6 cellular contexts compared by ENCODE assay signal in genomic region chr17:42553866-42554249, GRCh38. TPM values are rescaled to one million over a fixed set of nuclear protein-coding genes. Genes with fewer than 3 reads are reported as not detected.
A peak's percentile ranks its signal among the peaks of the same experiment; 100 is the strongest.
DNase-seq lines count a peak whose midpoint lies in the region; ATAC-seq and TF ChIP-seq lines count a peak whose summit lies in the region.

No MANE protein-coding gene starts in this region.

- POLR2A ChIA-PET in RWPE1 (lab: Yijun Ruan, JAX; ENCODE audit: low non-redundant PET) = interaction anchor here (0.7 to 1.6 kb wide), 3 partner anchors 12 to 24 kb away, joined by 3 to 4 read pairs (median 4); no protein-coding TSS in a partner anchor

- TF ChIP-seq CTCF in RWPE1 (conservative IDR thresholded peaks at IDR 0.05; ENCODE audit: low read depth) = no peak
- no peak for TF ChIP-seq CTCF in hepatocyte (IDR thresholded peaks at IDR 0.05; ENCODE audit: poor library complexity)
- no peak for TF ChIP-seq CTCF in transverse colon (IDR thresholded peaks at IDR 0.05)

- ATAC-seq in HG03571 (IDR thresholded peaks at IDR 0.05; ENCODE audit: unreplicated experiment) = no peak

- no peaks in the 10 kb centered on the region for H4K20me1 ChIP-seq in hepatocyte (ENCODE audit: insufficient read depth, poor library complexity, severe bottlenecking)

- H3K36me3 ChIP-seq in hepatocyte (replicated peaks; ENCODE audit: insufficient read depth, low read depth) (no peaks in the 10 kb centered on the region), transverse colon (no peaks in the 10 kb centered on the region)

- no peaks in the 10 kb centered on the region for H3K9me2 ChIP-seq in hepatocyte (replicated peaks; ENCODE audit: insufficient read depth)

- H2AFZ ChIP-seq in hepatocyte = peak overlapping the region; percentile 74

- intact Hi-C loops in transverse colon (cut with DNase I; ENCODE audit: low total_unique reads) = no loop called here

- TF ChIP-seq POLR2A in transverse colon (IDR thresholded peaks at IDR 0.05) = no peak

- H3K9me3 ChIP-seq in hepatocyte (ENCODE audit: low read depth) (no peaks in the 10 kb centered on the region), transverse colon (no peaks in the 10 kb centered on the region)

- TF ChIP-seq EP300 in transverse colon (IDR thresholded peaks at IDR 0.05; ENCODE audit: low read depth) = no peak

- H3K4me3 ChIP-seq in hepatocyte = peak overlapping the region; percentile 77
- H3K4me3 ChIP-seq in transverse colon = peak overlapping the region; percentile 58 to 74 (median 70)

- peaks cover 26% of the 10 kb centered on the region for H3K79me2 ChIP-seq in hepatocyte

- CTCF ChIA-PET in RWPE1 (lab: Yijun Ruan, JAX) = interaction anchor here (0.7 to 1.5 kb wide), 7 partner anchors 13 to 360 kb away, joined by 3 to 5 read pairs (median 4); partner anchors contain the start of gene NAGLU

- DNase-seq in ACHN (peak; percentile 43), RWPE1 (ENCODE audit: low spot score) (no peak), hepatocyte (ENCODE audit: low spot score) (no peak), transverse colon (no peak), NCI-H1417 treated with DMSO at 0.1 percent for 48 hours (lab: John Stamatoyannopoulos, UW) (no peak)

- H3K27me3 ChIP-seq in hepatocyte (no peaks in the 10 kb centered on the region), transverse colon (no peaks in the 10 kb centered on the region)

- peaks cover 15% of the 10 kb centered on the region for H3K4me1 ChIP-seq in hepatocyte (ENCODE audit: insufficient read depth)
- H3K4me1 ChIP-seq in transverse colon = peaks cover 0 to 26% (median 17%) of the 10 kb centered on the region in 4 donors

- in situ Hi-C loops in ACHN (cut with HindIII; ENCODE audit: low pct_ligation_motif_present, low pct_unique_long_range_greater_than_20kb, low sequenced_read_pairs) = no loop called here
- in situ Hi-C loops in transverse colon (cut with MboI; ENCODE audit: low pct_ligation_motif_present in 1 of 4, low pct_unique_long_range_greater_than_20kb in 1 of 4, low sequenced_read_pairs in 3 of 4) = no loop called here

- peak overlapping the region; percentile 98 for H3K4me2 ChIP-seq in hepatocyte

- H3K27ac ChIP-seq in RWPE1 (peak overlapping the region; percentile 90), hepatocyte (peak overlapping the region; percentile 96), transverse colon (peak overlapping the region; percentile 84 to 95 (median 91))

- WGBS in hepatocyte (ENCODE audit: low lambda C conversion rate, missing lambda C conversion rate) = 66% methylated on average over 16 of the region's 16 CpGs
- WGBS in transverse colon (ENCODE audit: low coverage in 1 of 2), 2 donors = 56% methylated on average over 14 of the region's 16 CpGs; no CpG with 5 or more reads in 1 of the 2 donors

RNA-seq across cellular contexts. Expression of gene HSD17B1, which starts 1.1 kb away (rescaled TPM):
- total RNA-seq in hepatocyte (0.12 and 2.7 TPM in 2 replicates), transverse colon (1 to 10 TPM in 1 of 4 donors, under 1 TPM in 2, not detected in 1; 0.41 to 2.2 (median 0.95) TPM)
- 4.8 and 6.6 TPM in 2 replicates for polyA plus RNA-seq in hepatocyte

RNA-seq across cellular contexts. Expression of gene COASY, which starts 8.1 kb away (rescaled TPM):
- total RNA-seq in hepatocyte = 27.7 and 33.9 TPM in 2 replicates
- polyA plus RNA-seq in hepatocyte = 91.6 and 93.9 TPM in 2 replicates
- 10 to 100 TPM; 46.4 to 91.7 (median 57.6) TPM for total RNA-seq in transverse colon

RNA-seq across cellular contexts. Expression of gene MLX, which starts 13.0 kb away (rescaled TPM):
- total RNA-seq in hepatocyte (29.7 and 34.0 TPM in 2 replicates), transverse colon (100 to 1,000 TPM in 3 of 4 donors, 10 to 100 TPM in 1; 81.3 to 191 (median 143) TPM)
- 33.1 and 39.5 TPM in 2 replicates for polyA plus RNA-seq in hepatocyte

RNA-seq across cellular contexts. Expression of gene NAGLU, which starts 17.8 kb away (rescaled TPM):
- 76.4 and 78.1 TPM in 2 replicates for total RNA-seq in hepatocyte
- polyA plus RNA-seq in hepatocyte = 121 and 152 TPM in 2 replicates
- 10 to 100 TPM; 35.4 to 95.7 (median 66.2) TPM for total RNA-seq in transverse colon

RNA-seq across cellular contexts. Expression of gene PSMC3IP, which starts 23.7 kb away (rescaled TPM):
- 1.5 and 1.9 TPM in 2 replicates for total RNA-seq in hepatocyte
- polyA plus RNA-seq in hepatocyte = 3.7 and 4.2 TPM in 2 replicates
- total RNA-seq in transverse colon = 1 to 10 TPM in 2 of 4 donors, under 1 TPM in 1, not detected in 1; 0.96 to 2.6 (median 1.3) TPM
